In the genomic region with DNA sequence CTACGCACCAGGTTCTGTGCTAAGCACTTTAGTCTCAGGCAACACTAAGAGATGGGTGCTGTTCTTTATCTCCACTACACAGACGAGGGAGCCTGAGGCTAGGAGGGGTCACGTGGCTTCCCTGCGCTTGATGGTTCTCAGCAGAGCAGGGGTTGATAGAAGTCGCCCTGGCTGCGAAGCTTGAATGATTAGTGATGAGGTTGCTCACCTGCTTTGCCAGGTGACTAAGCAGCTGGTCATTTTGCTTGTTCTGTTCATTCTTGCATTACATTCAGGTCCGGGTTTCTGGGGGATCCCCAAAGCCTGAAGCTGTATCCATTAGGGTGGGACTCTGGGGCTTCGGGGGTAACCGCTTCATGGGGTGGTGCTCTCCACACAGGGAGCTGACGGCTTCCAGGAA, we compare ENCODE assay signal across 22 cellular contexts. TPM values are rescaled to one million over a fixed set of nuclear protein-coding genes. Genes with fewer than 3 reads are reported as not detected.
DNase-seq lines count a peak whose midpoint lies in the region; ATAC-seq and TF ChIP-seq lines count a peak whose summit lies in the region.
"Had no signal": no experiment of that assay in that cellular context is flagged by ENCODE, and none has a peak within 500 bp of the region (broad histone marks: within the 10 kb centered on the region; RNA-seq: fewer than 3 reads in every experiment).

No MANE protein-coding gene starts in this region.

- no peaks in the 10 kb centered on the region for H3K9me3 Mint-ChIP-seq in activated CD4-positive, alpha-beta T cell treated with anti-CD3 and anti-CD28 coated beads, Interleukin-2, amount 10 ng/mL, durations not matched to agents 24 days and 14 days

- no peak overlapping the region for H2AFZ ChIP-seq in PC-9
- no peak overlapping the region for H2AFZ ChIP-seq in GM23248
- H2AFZ ChIP-seq: GM23338 had no signal

- POLR2A ChIA-PET in PC-9 (lab: Charles Lee; ENCODE audit: unreplicated experiment) = no interaction called here

- H3K36me3 ChIP-seq in PC-9 (ENCODE audit: low read depth) = no peaks in the 10 kb centered on the region
- H3K36me3 ChIP-seq in spleen = no peaks in the 10 kb centered on the region
- H3K36me3 ChIP-seq in GM23248 (ENCODE audit: low read depth) = no peaks in the 10 kb centered on the region
- H3K36me3 ChIP-seq: BLaER1 had no signal

- peaks cover 29% of the 10 kb centered on the region for H3K27me3 ChIP-seq in PC-9 (ENCODE audit: insufficient read depth, low read depth)
- peaks cover 0 to 40% (median 0%) of the 10 kb centered on the region in 7 donors for H3K27me3 ChIP-seq in spleen (replicated peaks in 1 of 7)
- peaks cover 25% of the 10 kb centered on the region for H3K27me3 ChIP-seq in GM23248 (replicated peaks; ENCODE audit: insufficient read depth)
- H3K27me3 ChIP-seq: BLaER1 had no signal

- H3K27ac Mint-ChIP-seq in activated CD4-positive, alpha-beta T cell treated with anti-CD3 and anti-CD28 coated beads, Interleukin-2, amount 10 ng/mL, durations not matched to agents 24 days and 14 days = no peak overlapping the region
- H3K27ac Mint-ChIP-seq: CD4-positive, alpha-beta memory T cell; GM23338 had no signal

- no peak overlapping the region for H3K4me3 Mint-ChIP-seq in activated CD4-positive, alpha-beta T cell treated with anti-CD3 and anti-CD28 coated beads, Interleukin-2, amount 10 ng/mL, durations not matched to agents 24 days and 14 days
- H3K4me3 Mint-ChIP-seq: CD4-positive, alpha-beta memory T cell; GM23338 had no signal

- H3F3A ChIP-seq in PC-9 (ENCODE audit: insufficient read depth, low read depth) (peaks cover 28% of the 10 kb centered on the region), GM23248 (ENCODE audit: insufficient read depth) (no peaks in the 10 kb centered on the region)

- peaks cover 2% of the 10 kb centered on the region for H3K27me3 Mint-ChIP-seq in activated CD4-positive, alpha-beta T cell treated with anti-CD3 and anti-CD28 coated beads, Interleukin-2, amount 10 ng/mL, durations not matched to agents 24 days and 14 days

- no peak for TF ChIP-seq CTCF in PC-9 (conservative IDR thresholded peaks at IDR 0.05)
- TF ChIP-seq CTCF in spleen (IDR thresholded peaks at IDR 0.05 in 8 of 11, conservative IDR thresholded peaks at IDR 0.05 in 3 of 11) = no peak

- H3K79me2 ChIP-seq in PC-9 (ENCODE audit: low read depth) (no peaks in the 10 kb centered on the region), GM23248 (ENCODE audit: insufficient read depth) (no peaks in the 10 kb centered on the region)

- H4K20me1 ChIP-seq in PC-9 (ENCODE audit: insufficient read depth) (no peaks in the 10 kb centered on the region), GM23248 (ENCODE audit: insufficient read depth) (no peaks in the 10 kb centered on the region)
- H4K20me1 ChIP-seq: BLaER1 had no signal

- no TSS peak for BruUV-seq in PC-9 (replicated peaks; lab: Mats Ljungman, UMichigan)

- ATAC-seq in GM19467 (IDR thresholded peaks at IDR 0.05; ENCODE audit: unreplicated experiment) = no peak
- ATAC-seq: GM23338 had no signal

- DNase-seq in PC-9 (peak in 1 of 2 experiments; percentile 80), ecto neural progenitor cell (ENCODE audit: low spot score) (peak; percentile 23), mesenteric fat pad (ENCODE audit: low spot score) (peak; percentile 47), spleen (peak; percentile 32), GM23248 (no peak)
- no peak for DNase-seq in activated CD4-positive, alpha-beta T cell treated with anti-CD3 and anti-CD28 coated beads, Interleukin-2, amount 10 ng/mL, durations not matched to agents 24 days and 14 days
- DNase-seq: CD4-positive, alpha-beta memory T cell; DMS153; GF-D8; HCEC 1CT; NCI-H1105; NCI-H1694; NCI-H2081 treated with DMSO at 0.1 percent for 48 hours; NCI-H2227 treated with DMSO at 0.1 percent for 48 hours; NCI-H524; NCI-H82 had no signal

- H3K9ac ChIP-seq in GM23248 = no peak overlapping the region
- H3K9ac ChIP-seq: BLaER1 had no signal

- intact Hi-C loops in PC-9 (cut with micrococcal nuclease; ENCODE audit: unreplicated experiment) (no loop called here), spleen (cut with DNase I; ENCODE audit: low total_unique reads) (no loop called here)
- intact Hi-C loops in activated CD4-positive, alpha-beta T cell treated with anti-CD3 and anti-CD28 coated beads, Interleukin-2, amount 10 ng/mL, durations not matched to agents 24 days and 14 days (cut with micrococcal nuclease) = no loop called here

- H3K4me2 ChIP-seq in PC-9 (peak overlapping the region; percentile 59), GM23248 (ENCODE audit: unreplicated experiment) (no peak overlapping the region)
- H3K4me2 ChIP-seq: BLaER1, GM23338 had no signal

- in situ Hi-C loops in GM23248 (cut with MboI) = no loop called here

- H3K4me1 ChIP-seq in PC-9 (replicated peaks; ENCODE audit: insufficient read depth) (peaks cover 45% of the 10 kb centered on the region), spleen (peaks cover 0 to 6% (median 0%) of the 10 kb centered on the region in 6 donors), GM23248 (ENCODE audit: insufficient read depth) (no peaks in the 10 kb centered on the region)

- no peak overlapping the region for H3K27ac ChIP-seq in PC-9
- H3K27ac ChIP-seq in spleen = no peak overlapping the region
- no peak overlapping the region for H3K27ac ChIP-seq in GM23248
- H3K27ac ChIP-seq: BLaER1 had no signal

- no peaks in the 10 kb centered on the region for H3K4me1 Mint-ChIP-seq in activated CD4-positive, alpha-beta T cell treated with anti-CD3 and anti-CD28 coated beads, Interleukin-2, amount 10 ng/mL, durations not matched to agents 24 days and 14 days
- H3K4me1 Mint-ChIP-seq: CD4-positive, alpha-beta memory T cell; GM23338 had no signal

- CTCF ChIA-PET in PC-9 (lab: Charles Lee) = interaction anchor here (0.8 kb wide), 1 partner anchor 23 kb away, joined by 3 read pairs; no protein-coding TSS in a partner anchor

- H3K9me2 ChIP-seq in PC-9 (ENCODE audit: insufficient read depth) (no peaks in the 10 kb centered on the region), GM23248 (ENCODE audit: insufficient read depth) (no peaks in the 10 kb centered on the region)

- WGBS in spleen, 5 donors = 85 to 89% (median 87%) methylated on average over 10 of the region's 10 CpGs
- WGBS in GM23248 (ENCODE audit: low coverage in 1 of 2, low lambda C conversion rate in 2 of 2, missing lambda C conversion rate in 2 of 2), 2 experiments = 60 to 63% methylated on average over 10 of the region's 10 CpGs

- TF ChIP-seq POLR2A in spleen (IDR thresholded peaks at IDR 0.05) = no peak

- peaks cover 2% of the 10 kb centered on the region for H3K36me3 Mint-ChIP-seq in activated CD4-positive, alpha-beta T cell treated with anti-CD3 and anti-CD28 coated beads, Interleukin-2, amount 10 ng/mL, durations not matched to agents 24 days and 14 days (ENCODE audit: low read depth)
- H3K36me3 Mint-ChIP-seq: CD4-positive, alpha-beta memory T cell had no signal

- H3K9me3 ChIP-seq in PC-9 (ENCODE audit: insufficient read depth, low read depth) (no peaks in the 10 kb centered on the region; the same call in 1 of the 2 replicates), spleen (peaks cover 0 to 14% (median 7%) of the 10 kb centered on the region in 8 donors), GM23248 (ENCODE audit: low read depth) (no peaks in the 10 kb centered on the region)

- H3K4me3 ChIP-seq in PC-9 (no peak overlapping the region), spleen (no peak overlapping the region), GM23248 (no peak overlapping the region)
- H3K4me3 ChIP-seq: BLaER1, GM23338 had no signal

RNA-seq across cellular contexts. Expression of gene NTSR2, which starts 11.8 kb away (rescaled TPM):
- total RNA-seq in PC-9 (2021) (not detected in 2 replicates), mesenteric fat pad (not detected), spleen (not detected)
- polyA plus RNA-seq in spleen (not detected), GM23248 (2016; fragmentation: Nextera tagmentation; extraction: Ambion mirVana) (not detected in 2 replicates)
- not detected in 2 replicates for total RNA-seq in GM23248 (2014; rRNA removed; shearing (Covaris generic))
- total RNA-seq in activated CD4-positive, alpha-beta T cell treated with anti-CD3 and anti-CD28 coated beads, Interleukin-2, amount 10 ng/mL, durations not matched to agents 24 days and 14 days = not detected in 2 replicates
- total RNA-seq: A673; CD4-positive, alpha-beta memory T cell; Daoy; SK-MEL-5 had no signal
- polyA plus RNA-seq: CD4-positive, alpha-beta memory T cell; GM23338 had no signal

Comparison
In these comparisons a context has a peak if more than half of its experiments do, and no peak if none do; other contexts are left out.
1. DNase-seq: peak in ecto neural progenitor cell (single experiment), mesenteric fat pad (single experiment) and spleen (single experiment); none in GM23248 (single experiment) and activated CD4-positive, alpha-beta T cell treated with anti-CD3 and anti-CD28 coated beads, Interleukin-2, amount 10 ng/mL, durations not matched to agents 24 days and 14 days (single experiment).